ENCODE assay signal across 17 cellular contexts in genomic region chr6:27758471-27758870, GRCh38.
A peak's percentile ranks its signal among the peaks of the same experiment; 100 is the strongest.
DNase-seq lines count a peak whose midpoint lies in the region; ATAC-seq and TF ChIP-seq lines count a peak whose summit lies in the region.
"Had no signal": no experiment of that assay in that cellular context is flagged by ENCODE, and none has a peak within 500 bp of the region (broad histone marks: within the 10 kb centered on the region; RNA-seq: fewer than 3 reads in every experiment).

No MANE protein-coding gene starts in this region.

- H3K36me3 ChIP-seq in hepatocyte (replicated peaks; ENCODE audit: insufficient read depth, low read depth) (no peaks in the 10 kb centered on the region), smooth muscle cell (ENCODE audit: low read depth) (no peaks in the 10 kb centered on the region), esophagus muscularis mucosa (no peaks in the 10 kb centered on the region)
- H3K36me3 ChIP-seq: heart left ventricle, thoracic aorta had no signal

- H3K27ac Mint-ChIP-seq in activated CD4-positive, alpha-beta T cell treated with anti-CD3 and anti-CD28 coated beads, Interleukin-2, amount 10 ng/mL, durations not matched to agents 7 days and 5 days: no peak overlapping the region
- peak overlapping the region; percentile 86 for H3K27ac Mint-ChIP-seq in T-helper 17 cell

- 43% methylated on average over 10 of the region's 10 CpGs for WGBS in hepatocyte (ENCODE audit: low lambda C conversion rate, missing lambda C conversion rate)
- WGBS in smooth muscle cell (ENCODE audit: low lambda C conversion rate): 40% methylated on average over 10 of the region's 10 CpGs
- WGBS in esophagus muscularis mucosa: 66% methylated on average over 9 of the region's 10 CpGs

- POLR2A ChIA-PET in activated CD4-positive, alpha-beta T cell treated with anti-CD3 and anti-CD28 coated beads, Interleukin-2, amount 10 ng/mL, durations not matched to agents 7 days and 5 days (lab: Charles Lee): no interaction called here

- H3K4me3 Mint-ChIP-seq in activated CD4-positive, alpha-beta T cell treated with anti-CD3 and anti-CD28 coated beads, Interleukin-2, amount 10 ng/mL, durations not matched to agents 7 days and 5 days: peak overlapping the region; percentile 87
- peak overlapping the region; percentile 92 for H3K4me3 Mint-ChIP-seq in T-helper 17 cell

- H2AFZ ChIP-seq in hepatocyte: no peak overlapping the region
- peak overlapping the region; percentile 42 for H2AFZ ChIP-seq in smooth muscle cell (ENCODE audit: low read depth)

- H3K4me2 ChIP-seq in hepatocyte (peak overlapping the region; percentile 70), smooth muscle cell (peak overlapping the region; percentile 86)

- no peak for DNase-seq in activated CD4-positive, alpha-beta T cell treated with anti-CD3 and anti-CD28 coated beads, Interleukin-2, amount 10 ng/mL, durations not matched to agents 7 days and 5 days
- DNase-seq in activated CD4-positive, alpha-beta T cell treated with anti-CD3 and anti-CD28 coated beads for 1 hour: no peak
- no peak for DNase-seq in T-helper 17 cell
- no peak for DNase-seq in hepatocyte (ENCODE audit: low spot score)
- DNase-seq in smooth muscle cell (lab: John Stamatoyannopoulos, UW; ENCODE audit: unreplicated experiment): no peak
- DNase-seq in HPDE6-E6E7 (ENCODE audit: extremely low spot score): no peak
- DNase-seq in esophagus muscularis mucosa (ENCODE audit: extremely low spot score): no peak
- no peak for DNase-seq in dedifferentiated amniotic fluid mesenchymal stem cell (ENCODE audit: extremely low spot score)
- DNase-seq: activated CD4-positive, CD25-positive, alpha-beta regulatory T cell; activated T-cell treated with anti-CD3 and anti-CD28 coated beads, Interleukin-2, amount 50 U/mL, for 4 hours; Calu3; heart left ventricle; NCI-H82; stimulated activated CD4-positive, alpha-beta T cell treated with anti-CD3 and anti-CD28 coated beads, Interleukin-15, amount 100 ng/mL, for 24 hours; SW 1271 had no signal

- no peaks in the 10 kb centered on the region for H3K9me3 Mint-ChIP-seq in activated CD4-positive, alpha-beta T cell treated with anti-CD3 and anti-CD28 coated beads, Interleukin-2, amount 10 ng/mL, durations not matched to agents 7 days and 5 days
- H3K9me3 Mint-ChIP-seq: activated T-cell treated with anti-CD3 and anti-CD28 coated beads, Interleukin-2, amount 50 U/mL, for 4 hours; dendritic cell treated with granulocyte-macrophage colony-stimulating factor and Interleukin-4, amounts not matched to agents 40 ng/mL and 50 ng/mL, for 4 days had no signal

- TF ChIP-seq CTCF in hepatocyte (IDR thresholded peaks at IDR 0.05; ENCODE audit: poor library complexity): no peak
- no peak for TF ChIP-seq CTCF in smooth muscle cell (IDR thresholded peaks at IDR 0.05; ENCODE audit: borderline replicate concordance, insufficient read depth, poor library complexity, severe bottlenecking)
- no peak for TF ChIP-seq CTCF in esophagus muscularis mucosa (IDR thresholded peaks at IDR 0.05)

- H3F3A ChIP-seq in smooth muscle cell (ENCODE audit: low read depth): no peaks in the 10 kb centered on the region

- H3K9ac ChIP-seq in smooth muscle cell (ENCODE audit: low read depth): no peak overlapping the region

- H3K79me2 ChIP-seq in hepatocyte (no peaks in the 10 kb centered on the region), smooth muscle cell (ENCODE audit: low read depth) (no peaks in the 10 kb centered on the region)

- H3K27me3 ChIP-seq in hepatocyte (no peaks in the 10 kb centered on the region), smooth muscle cell (ENCODE audit: low read depth) (no peaks in the 10 kb centered on the region), esophagus muscularis mucosa (peaks cover 0 to 76% (median 16%) of the 10 kb centered on the region in 4 donors)

- H3K36me3 Mint-ChIP-seq in activated CD4-positive, alpha-beta T cell treated with anti-CD3 and anti-CD28 coated beads, Interleukin-2, amount 10 ng/mL, durations not matched to agents 7 days and 5 days (ENCODE audit: low read depth): peaks cover 2% of the 10 kb centered on the region
- no peaks in the 10 kb centered on the region for H3K36me3 Mint-ChIP-seq in T-helper 17 cell (ENCODE audit: low read depth)

- ATAC-seq in T-helper 17 cell: no peak
- ATAC-seq: activated T-cell treated with anti-CD3 and anti-CD28 coated beads, Interleukin-2, amount 50 U/mL, for 4 hours; heart left ventricle had no signal

- H3K4me3 ChIP-seq in hepatocyte (no peak overlapping the region), smooth muscle cell (peak overlapping the region; percentile 20), esophagus muscularis mucosa (no peak overlapping the region)
- H3K4me3 ChIP-seq: thoracic aorta had no signal

- TF ChIP-seq POLR2A in esophagus muscularis mucosa (IDR thresholded peaks at IDR 0.05; ENCODE audit: low read depth): no peak

- H3K4me1 ChIP-seq in hepatocyte (ENCODE audit: insufficient read depth): no peaks in the 10 kb centered on the region
- peaks cover 19% of the 10 kb centered on the region for H3K4me1 ChIP-seq in smooth muscle cell (ENCODE audit: low read depth)
- peaks cover 3 to 16% (median 14%) of the 10 kb centered on the region in 4 donors for H3K4me1 ChIP-seq in esophagus muscularis mucosa

- CTCF ChIA-PET in activated CD4-positive, alpha-beta T cell treated with anti-CD3 and anti-CD28 coated beads, Interleukin-2, amount 10 ng/mL, durations not matched to agents 7 days and 5 days (lab: Charles Lee): interaction anchor here (1.2 to 5.2 kb wide), 2 partner anchors 14 to 38 kb away, joined by 3 to 25 read pairs; no protein-coding TSS in a partner anchor

- intact Hi-C loops in esophagus muscularis mucosa (cut with DNase I): loop anchor here (10.0 kb wide), 1 partner anchor 384 kb away; no protein-coding TSS in a partner anchor

- no peaks in the 10 kb centered on the region for H3K9me2 ChIP-seq in hepatocyte (replicated peaks; ENCODE audit: insufficient read depth)

- H4K20me1 ChIP-seq in hepatocyte (ENCODE audit: insufficient read depth, poor library complexity, severe bottlenecking) (no peaks in the 10 kb centered on the region), smooth muscle cell (ENCODE audit: low read depth) (no peaks in the 10 kb centered on the region)

- H3K27ac ChIP-seq in hepatocyte (no peak overlapping the region), smooth muscle cell (ENCODE audit: low read depth) (peak overlapping the region; percentile 55), esophagus muscularis mucosa (replicated peaks in 1 of 4) (no peak overlapping the region)
- H3K27ac ChIP-seq: heart left ventricle, thoracic aorta had no signal

- H3K9me3 ChIP-seq in T-helper 17 cell (ENCODE audit: control insufficient read depth, low read length, poor library complexity, severe bottlenecking): no peaks in the 10 kb centered on the region
- H3K9me3 ChIP-seq in hepatocyte (ENCODE audit: low read depth): no peaks in the 10 kb centered on the region
- H3K9me3 ChIP-seq in smooth muscle cell (replicated peaks; ENCODE audit: low read depth): no peaks in the 10 kb centered on the region
- no peaks in the 10 kb centered on the region for H3K9me3 ChIP-seq in esophagus muscularis mucosa
- H3K9me3 ChIP-seq: heart left ventricle, thoracic aorta had no signal

- H3K27me3 Mint-ChIP-seq in activated CD4-positive, alpha-beta T cell treated with anti-CD3 and anti-CD28 coated beads, Interleukin-2, amount 10 ng/mL, durations not matched to agents 7 days and 5 days: no peaks in the 10 kb centered on the region
- no peaks in the 10 kb centered on the region for H3K27me3 Mint-ChIP-seq in T-helper 17 cell
- H3K27me3 Mint-ChIP-seq: dendritic cell treated with granulocyte-macrophage colony-stimulating factor and Interleukin-4, amounts not matched to agents 40 ng/mL and 50 ng/mL, for 4 days had no signal

- peaks cover 64% of the 10 kb centered on the region for H3K4me1 Mint-ChIP-seq in activated CD4-positive, alpha-beta T cell treated with anti-CD3 and anti-CD28 coated beads, Interleukin-2, amount 10 ng/mL, durations not matched to agents 7 days and 5 days
- H3K4me1 Mint-ChIP-seq in T-helper 17 cell: peaks cover 31% of the 10 kb centered on the region

- no peak for TF ChIP-seq EP300 in esophagus muscularis mucosa (IDR thresholded peaks at IDR 0.05)
